In the genomic region with DNA sequence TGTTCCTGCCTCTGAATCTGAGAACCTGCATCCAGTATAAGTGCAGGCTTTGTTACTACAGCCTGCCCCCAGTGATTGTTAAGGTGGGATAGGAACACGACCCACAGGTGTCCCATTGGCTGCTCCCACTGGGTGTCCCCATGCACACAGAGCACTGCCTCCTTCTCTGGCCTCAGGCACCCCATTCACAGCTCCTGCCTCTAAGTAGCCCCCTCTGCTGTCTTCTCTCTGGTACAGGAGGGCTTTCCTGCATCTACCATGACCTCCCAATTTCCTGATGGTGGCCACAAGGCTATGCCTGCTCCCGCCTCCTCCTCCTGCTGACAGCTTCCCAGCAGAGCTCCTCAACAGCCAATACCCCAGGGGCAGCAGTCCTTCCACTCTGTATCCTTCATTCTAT, we compare ENCODE assay signal across 18 cellular contexts.
"Had no signal": no experiment of that assay in that cellular context is flagged by ENCODE, and none has a peak within 500 bp of the region (broad histone marks: within the 10 kb centered on the region; RNA-seq: fewer than 3 reads in every experiment).

No MANE protein-coding gene starts in this region.

- H3K36me3 ChIP-seq: ascending aorta, breast epithelium, gastrocnemius medialis, heart right ventricle, left ventricle myocardium inferior, transverse colon had no signal

- H3K27ac ChIP-seq: ascending aorta, breast epithelium, gastrocnemius medialis, heart right ventricle, left ventricle myocardium inferior, transverse colon had no signal

- H3K4me3 ChIP-seq: ascending aorta, breast epithelium, gastrocnemius medialis, heart right ventricle, left ventricle myocardium inferior, mucosa of descending colon, transverse colon had no signal

- H3K9me3 ChIP-seq: ascending aorta, breast epithelium, gastrocnemius medialis, heart right ventricle, left ventricle myocardium inferior, mucosa of descending colon, transverse colon had no signal

- H3K27me3 ChIP-seq: ascending aorta, breast epithelium, gastrocnemius medialis, transverse colon had no signal

- DNase-seq: activated CD4-positive, alpha-beta T cell treated with anti-CD3 and anti-CD28 coated beads, Interleukin-2, amount 50 U/mL, for 48 hours; activated CD4-positive, CD25-positive, alpha-beta regulatory T cell treated with anti-CD3 and anti-CD28 coated beads, Interleukin-2, amount 50 U/mL, for 72 hours; activated naive CD4-positive, alpha-beta T cell treated with anti-CD3 and anti-CD28 coated beads, Interleukin-2, amount 10 ng/mL, durations not matched to agents 7 days and 5 days; activated T-cell treated with anti-CD3 and anti-CD28 coated beads, Interleukin-2, amount 50 U/mL, for 24 hours; cerebellar nuclear complex; effector memory CD4-positive, alpha-beta T cell; gastrocnemius medialis; heart right ventricle; kidney; left ventricle myocardium inferior; mucosa of descending colon; naive thymus-derived CD4-positive, alpha-beta T cell; nucleus accumbens; stimulated activated CD4-positive, alpha-beta T cell treated with anti-CD3 and anti-CD28 coated beads, Interleukin-4, amount 100 ng/mL, for 1 hour; stimulated activated naive CD4-positive, alpha-beta T cell treated with Interleukin-2 at 50 U/mL for 16 hours; transverse colon had no signal

- ATAC-seq: gastrocnemius medialis; heart right ventricle; mucosa of descending colon; naive thymus-derived CD4-positive, alpha-beta T cell had no signal

- H3K4me1 ChIP-seq: ascending aorta, breast epithelium, gastrocnemius medialis, heart right ventricle, left ventricle myocardium inferior, transverse colon had no signal
